ENCODE assay signal across 26 cellular contexts in the genomic region with DNA sequence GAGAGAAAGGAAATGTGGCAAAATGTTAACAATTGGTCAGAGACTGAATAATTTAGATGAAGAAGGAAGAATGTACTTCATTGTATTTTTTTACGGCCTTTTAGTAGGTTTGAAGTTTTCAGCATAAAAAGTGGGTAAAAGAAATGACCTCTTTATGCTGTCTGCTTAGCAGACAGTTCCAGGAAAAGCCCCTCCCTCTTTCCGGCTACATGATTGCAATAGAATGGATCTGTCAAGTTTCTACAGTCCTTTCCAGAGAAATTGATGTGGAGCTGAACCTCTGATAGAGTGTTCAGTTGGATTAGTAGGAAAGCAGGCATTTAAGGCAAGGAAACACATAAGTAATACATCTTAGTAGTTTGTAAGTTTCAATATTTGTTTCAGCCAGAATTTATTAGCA.
"Had no signal": no experiment of that assay in that cellular context is flagged by ENCODE, and none has a peak within 500 bp of the region (broad histone marks: within the 10 kb centered on the region; RNA-seq: fewer than 3 reads in every experiment).

No MANE protein-coding gene starts in this region.

- H3K4me2 ChIP-seq: PC-9 had no signal

- H3K4me1 ChIP-seq: ascending aorta had no signal

- H3K4me3 Mint-ChIP-seq: activated CD8-positive, alpha-beta T cell treated with anti-CD3 and anti-CD28 coated beads, Interleukin-2, amount 10 ng/mL, durations not matched to agents 7 days and 5 days; activated naive CD8-positive, alpha-beta T cell treated with anti-CD3 and anti-CD28 coated beads, Interleukin-2, amount 50 U/mL, for 24 hours; activated T-helper 1 cell treated with anti-CD3 and anti-CD28 coated beads, Interleukin-12 subunit alpha, Interleukin-12 subunit beta, Interleukin-2, Interleukin-4 antibody, amounts not matched to agents 30 ng/mL and 10 ng/mL and 1 ng/mL, durations not matched to agents 14 hours and 24 hours and 36 hours had no signal

- H3K36me3 Mint-ChIP-seq: activated naive CD4-positive, alpha-beta T cell treated with anti-CD3 and anti-CD28 coated beads, Interleukin-2, amount 50 U/mL, for 72 hours had no signal

- H3K27ac Mint-ChIP-seq: activated CD8-positive, alpha-beta T cell treated with anti-CD3 and anti-CD28 coated beads, Interleukin-2, amount 10 ng/mL, durations not matched to agents 7 days and 5 days; activated naive CD4-positive, alpha-beta T cell treated with anti-CD3 and anti-CD28 coated beads, Interleukin-2, amount 50 U/mL, for 72 hours; activated naive CD8-positive, alpha-beta T cell treated with anti-CD3 and anti-CD28 coated beads, Interleukin-2, amount 50 U/mL, for 24 hours; activated T-helper 1 cell treated with anti-CD3 and anti-CD28 coated beads, Interleukin-12 subunit alpha, Interleukin-12 subunit beta, Interleukin-2, Interleukin-4 antibody, amounts not matched to agents 30 ng/mL and 10 ng/mL and 1 ng/mL, durations not matched to agents 14 hours and 24 hours and 36 hours had no signal

- H3K9me3 Mint-ChIP-seq: activated naive CD4-positive, alpha-beta T cell treated with anti-CD3 and anti-CD28 coated beads, Interleukin-2, amount 50 U/mL, for 72 hours; activated naive CD8-positive, alpha-beta T cell treated with anti-CD3 and anti-CD28 coated beads, Interleukin-2, amount 50 U/mL, for 24 hours; activated T-helper 1 cell treated with anti-CD3 and anti-CD28 coated beads, Interleukin-12 subunit alpha, Interleukin-12 subunit beta, Interleukin-2, Interleukin-4 antibody, amounts not matched to agents 30 ng/mL and 10 ng/mL and 1 ng/mL, durations not matched to agents 14 hours and 24 hours and 36 hours had no signal

- H2AFZ ChIP-seq: PC-9 had no signal

- H3K27me3 Mint-ChIP-seq: activated naive CD8-positive, alpha-beta T cell treated with anti-CD3 and anti-CD28 coated beads, Interleukin-2, amount 50 U/mL, for 24 hours had no signal

- H3K27ac ChIP-seq: ascending aorta, brain microvascular endothelial cell, cardiac muscle cell, PC-9 had no signal

- H3K4me3 ChIP-seq: ascending aorta, cardiac muscle cell, PC-9 had no signal

- DNase-seq: activated CD4-positive, alpha-beta T cell treated with anti-CD3 and anti-CD28 coated beads for 48 hours; activated CD4-positive, alpha-beta T cell treated with anti-CD3 and anti-CD28 coated beads, Interleukin-2, amount 50 U/mL, for 4 hours; activated CD4-positive, CD25-positive, alpha-beta regulatory T cell treated with anti-CD3 and anti-CD28 coated beads, Interleukin-2, amount 50 U/mL, for 72 hours; activated CD8-positive, alpha-beta memory T cell treated with anti-CD3 and anti-CD28 coated beads, Interleukin-2, amount 50 U/mL, for 48 hours; activated CD8-positive, alpha-beta T cell treated with anti-CD3 and anti-CD28 coated beads, Interleukin-2, amount 10 ng/mL, durations not matched to agents 7 days and 5 days; activated effector memory CD4-positive, alpha-beta T cell treated with Interleukin-2 at 50 U/mL for 16 hours; activated naive CD4-positive, alpha-beta T cell; activated naive CD8-positive, alpha-beta T cell treated with anti-CD3 and anti-CD28 coated beads, Interleukin-2, amount 50 U/mL, for 24 hours; activated T-cell treated with anti-CD3 and anti-CD28 coated beads, Interleukin-2, amount 50 U/mL, for 1 hour; amniotic stem cell; brain microvascular endothelial cell; Karpas-422; MM.1S; NCI-H1105 treated with DMSO at 0.1 percent for 48 hours; NCI-H1436 treated with DMSO at 0.1 percent for 48 hours; NCI-H187; NCI-H2081; NCI-H510A treated with DMSO at 0.1 percent for 48 hours; NCI-H69; PC-9; SHP77 treated with DMSO at 0.1 percent for 48 hours; T-helper 2 cell had no signal

- H3K27me3 ChIP-seq: ascending aorta, brain microvascular endothelial cell, cardiac muscle cell had no signal

- H3K36me3 ChIP-seq: ascending aorta, brain microvascular endothelial cell, cardiac muscle cell had no signal

- ATAC-seq: activated CD8-positive, alpha-beta T cell treated with anti-CD3 and anti-CD28 coated beads, Interleukin-2, amount 10 ng/mL, durations not matched to agents 7 days and 5 days; activated naive CD4-positive, alpha-beta T cell treated with anti-CD3 and anti-CD28 coated beads, Interleukin-2, amount 50 U/mL, for 72 hours; activated naive CD8-positive, alpha-beta T cell treated with anti-CD3 and anti-CD28 coated beads, Interleukin-2, amount 50 U/mL, for 24 hours had no signal
